In genomic region chr12:110335481-110336045, GRCh38 we compare ENCODE assay signal across 10 cellular contexts.
"Had no signal": no experiment of that assay in that cellular context is flagged by ENCODE, and none has a peak within 500 bp of the region (broad histone marks: within the 10 kb centered on the region; RNA-seq: fewer than 3 reads in every experiment).

No MANE protein-coding gene starts in this region.

- H3K4me3 Mint-ChIP-seq: activated CD4-positive, alpha-beta memory T cell treated with anti-CD3 and anti-CD28 coated beads, Interleukin-2, amount 10 ng/mL, durations not matched to agents 7 days and 5 days; activated T-cell treated with anti-CD3 and anti-CD28 coated beads, Interleukin-2, amount 50 U/mL, for 72 hours; WTC11 had no signal

- ATAC-seq: activated T-cell treated with anti-CD3 and anti-CD28 coated beads, Interleukin-2, amount 50 U/mL, for 72 hours; WTC11 had no signal

- DNase-seq: activated CD4-positive, alpha-beta memory T cell treated with anti-CD3 and anti-CD28 coated beads, Interleukin-2, amount 10 ng/mL, durations not matched to agents 7 days and 5 days; activated CD4-positive, alpha-beta T cell treated with anti-CD3 and anti-CD28 coated beads for 4 hours; activated naive CD4-positive, alpha-beta T cell; activated T-cell treated with anti-CD3 and anti-CD28 coated beads, Interleukin-2, amount 50 U/mL, for 72 hours; hippocampal formation; sigmoid colon; stimulated activated CD4-positive, alpha-beta T cell treated with anti-CD3 and anti-CD28 coated beads, Interleukin-1b, Interleukin-23, amount 100 ng/mL, for 48 hours; T-helper 2 cell had no signal

- H3K27ac ChIP-seq: esophagus muscularis mucosa, sigmoid colon had no signal

- H3K27me3 ChIP-seq: esophagus muscularis mucosa, sigmoid colon had no signal

- H3K9me3 ChIP-seq: esophagus muscularis mucosa, sigmoid colon had no signal

- H3K27ac Mint-ChIP-seq: activated CD4-positive, alpha-beta memory T cell treated with anti-CD3 and anti-CD28 coated beads, Interleukin-2, amount 10 ng/mL, durations not matched to agents 7 days and 5 days; activated T-cell treated with anti-CD3 and anti-CD28 coated beads, Interleukin-2, amount 50 U/mL, for 72 hours; WTC11 had no signal

- H3K27me3 Mint-ChIP-seq: activated CD4-positive, alpha-beta memory T cell treated with anti-CD3 and anti-CD28 coated beads, Interleukin-2, amount 10 ng/mL, durations not matched to agents 7 days and 5 days had no signal

- H3K4me3 ChIP-seq: esophagus muscularis mucosa, sigmoid colon had no signal

- H3K9me3 Mint-ChIP-seq: activated CD4-positive, alpha-beta memory T cell treated with anti-CD3 and anti-CD28 coated beads, Interleukin-2, amount 10 ng/mL, durations not matched to agents 7 days and 5 days; activated T-cell treated with anti-CD3 and anti-CD28 coated beads, Interleukin-2, amount 50 U/mL, for 72 hours; WTC11 had no signal
